ENCODE assay signal across 1 cellular context in genomic region chr19:44684892-44685847, GRCh38.
TF ChIP-seq lines count a peak whose summit lies in the region.

No MANE protein-coding gene starts in this region.

TF ChIP-seq in K562, 482 proteins besides CTCF, POLR2A, EP300 and RAD21 (continued from another document and continues in another):
- TF ChIP-seq, protein P1, sequence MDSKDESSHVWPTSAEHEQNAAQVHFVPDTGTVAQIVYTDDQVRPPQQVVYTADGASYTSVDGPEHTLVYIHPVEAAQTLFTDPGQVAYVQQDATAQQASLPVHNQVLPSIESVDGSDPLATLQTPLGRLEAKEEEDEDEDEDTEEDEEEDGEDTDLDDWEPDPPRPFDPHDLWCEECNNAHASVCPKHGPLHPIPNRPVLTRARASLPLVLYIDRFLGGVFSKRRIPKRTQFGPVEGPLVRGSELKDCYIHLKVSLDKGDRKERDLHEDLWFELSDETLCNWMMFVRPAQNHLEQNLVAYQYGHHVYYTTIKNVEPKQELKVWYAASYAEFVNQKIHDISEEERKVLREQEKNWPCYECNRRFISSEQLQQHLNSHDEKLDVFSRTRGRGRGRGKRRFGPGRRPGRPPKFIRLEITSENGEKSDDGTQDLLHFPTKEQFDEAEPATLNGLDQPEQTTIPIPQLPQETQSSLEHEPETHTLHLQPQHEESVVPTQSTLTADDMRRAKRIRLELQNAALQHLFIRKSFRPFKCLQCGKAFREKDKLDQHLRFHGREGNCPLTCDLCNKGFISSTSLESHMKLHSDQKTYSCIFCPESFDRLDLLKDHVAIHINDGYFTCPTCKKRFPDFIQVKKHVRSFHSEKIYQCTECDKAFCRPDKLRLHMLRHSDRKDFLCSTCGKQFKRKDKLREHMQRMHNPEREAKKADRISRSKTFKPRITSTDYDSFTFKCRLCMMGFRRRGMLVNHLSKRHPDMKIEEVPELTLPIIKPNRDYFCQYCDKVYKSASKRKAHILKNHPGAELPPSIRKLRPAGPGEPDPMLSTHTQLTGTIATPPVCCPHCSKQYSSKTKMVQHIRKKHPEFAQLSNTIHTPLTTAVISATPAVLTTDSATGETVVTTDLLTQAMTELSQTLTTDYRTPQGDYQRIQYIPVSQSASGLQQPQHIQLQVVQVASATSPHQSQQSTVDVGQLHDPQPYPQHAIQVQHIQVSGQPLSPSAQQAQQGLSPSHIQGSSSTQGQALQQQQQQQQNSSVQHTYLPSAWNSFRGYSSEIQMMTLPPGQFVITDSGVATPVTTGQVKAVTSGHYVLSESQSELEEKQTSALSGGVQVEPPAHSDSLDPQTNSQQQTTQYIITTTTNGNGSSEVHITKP (IDR thresholded peaks at IDR 0.05; ENCODE audit: partially characterized antibody): no peak
- TF ChIP-seq ZNF583 (CRISPR knock-in tag; IDR thresholded peaks at IDR 0.05): no peak
- no peak for TF ChIP-seq FOXP1 (CRISPR knock-in tag; IDR thresholded peaks at IDR 0.05)
- TF ChIP-seq HCFC1 (IDR thresholded peaks at IDR 0.05; ENCODE audit: low read depth, low read length): no peak
- no peak for TF ChIP-seq CCNT2 (IDR thresholded peaks at IDR 0.05; ENCODE audit: borderline replicate concordance, extremely low read depth, insufficient read length, low read depth, low read length)
- TF ChIP-seq TCF3 (CRISPR knock-in tag; IDR thresholded peaks at IDR 0.05): no peak
- TF ChIP-seq, protein P2, sequence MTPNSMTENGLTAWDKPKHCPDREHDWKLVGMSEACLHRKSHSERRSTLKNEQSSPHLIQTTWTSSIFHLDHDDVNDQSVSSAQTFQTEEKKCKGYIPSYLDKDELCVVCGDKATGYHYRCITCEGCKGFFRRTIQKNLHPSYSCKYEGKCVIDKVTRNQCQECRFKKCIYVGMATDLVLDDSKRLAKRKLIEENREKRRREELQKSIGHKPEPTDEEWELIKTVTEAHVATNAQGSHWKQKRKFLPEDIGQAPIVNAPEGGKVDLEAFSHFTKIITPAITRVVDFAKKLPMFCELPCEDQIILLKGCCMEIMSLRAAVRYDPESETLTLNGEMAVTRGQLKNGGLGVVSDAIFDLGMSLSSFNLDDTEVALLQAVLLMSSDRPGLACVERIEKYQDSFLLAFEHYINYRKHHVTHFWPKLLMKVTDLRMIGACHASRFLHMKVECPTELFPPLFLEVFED (CRISPR knock-in tag; conservative IDR thresholded peaks at IDR 0.05): no peak
- TF ChIP-seq GABPB1 (CRISPR knock-in tag; IDR thresholded peaks at IDR 0.05): no peak
- no peak for TF ChIP-seq RBM14 (IDR thresholded peaks at IDR 0.05; ENCODE audit: borderline replicate concordance, insufficient read depth, low read depth, low read length)
- TF ChIP-seq, protein P3, sequence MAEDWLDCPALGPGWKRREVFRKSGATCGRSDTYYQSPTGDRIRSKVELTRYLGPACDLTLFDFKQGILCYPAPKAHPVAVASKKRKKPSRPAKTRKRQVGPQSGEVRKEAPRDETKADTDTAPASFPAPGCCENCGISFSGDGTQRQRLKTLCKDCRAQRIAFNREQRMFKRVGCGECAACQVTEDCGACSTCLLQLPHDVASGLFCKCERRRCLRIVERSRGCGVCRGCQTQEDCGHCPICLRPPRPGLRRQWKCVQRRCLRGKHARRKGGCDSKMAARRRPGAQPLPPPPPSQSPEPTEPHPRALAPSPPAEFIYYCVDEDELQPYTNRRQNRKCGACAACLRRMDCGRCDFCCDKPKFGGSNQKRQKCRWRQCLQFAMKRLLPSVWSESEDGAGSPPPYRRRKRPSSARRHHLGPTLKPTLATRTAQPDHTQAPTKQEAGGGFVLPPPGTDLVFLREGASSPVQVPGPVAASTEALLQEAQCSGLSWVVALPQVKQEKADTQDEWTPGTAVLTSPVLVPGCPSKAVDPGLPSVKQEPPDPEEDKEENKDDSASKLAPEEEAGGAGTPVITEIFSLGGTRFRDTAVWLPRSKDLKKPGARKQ (CRISPR knock-in tag; IDR thresholded peaks at IDR 0.05): no peak
- TF ChIP-seq TARDBP (IDR thresholded peaks at IDR 0.05): no peak
- TF ChIP-seq EWSR1 (IDR thresholded peaks at IDR 0.05; ENCODE audit: borderline replicate concordance, low read depth, partially characterized antibody): no peak
- TF ChIP-seq FOXK2 (conservative IDR thresholded peaks at IDR 0.05 in 1 of 2, IDR thresholded peaks at IDR 0.05 in 1 of 2; ENCODE audit: low read depth in 2 of 2): peak in 1 of 2 experiments; percentile 44; a peak in 1 of 4 replicates
- peak; percentile 57 for TF ChIP-seq CBFA2T3 (IDR thresholded peaks at IDR 0.05)
- no peak for TF ChIP-seq RBM22 (IDR thresholded peaks at IDR 0.05; ENCODE audit: low read depth, low read length, poor library complexity, severe bottlenecking)
- TF ChIP-seq HSF4 (CRISPR knock-in tag; IDR thresholded peaks at IDR 0.05; ENCODE audit: borderline replicate concordance): no peak
- TF ChIP-seq STAT6 (CRISPR knock-in tag; IDR thresholded peaks at IDR 0.05): no peak
- TF ChIP-seq ELF2 (CRISPR knock-in tag; IDR thresholded peaks at IDR 0.05): no peak
- no peak for TF ChIP-seq BRD9 (IDR thresholded peaks at IDR 0.05; ENCODE audit: low read depth, partially characterized antibody)
- 0 out of 2 replicates have a peak, but pooled peaks have one; percentile 51 for TF ChIP-seq SMARCA5 (IDR thresholded peaks at IDR 0.05)
- no peak for TF ChIP-seq PTRF (tag; IDR thresholded peaks at IDR 0.05)
- peak; percentile 79 for TF ChIP-seq MEIS2 (IDR thresholded peaks at IDR 0.05; ENCODE audit: partially characterized antibody)
- TF ChIP-seq NR2C2 (CRISPR knock-in tag; IDR thresholded peaks at IDR 0.05): no peak
- TF ChIP-seq NR2C2 (tag; IDR thresholded peaks at IDR 0.05): no peak
- no peak for TF ChIP-seq RBM39 (optimal IDR thresholded peaks at IDR 0.05; ENCODE audit: low read depth, low read length)
- TF ChIP-seq ZNF717 (CRISPR knock-in tag; IDR thresholded peaks at IDR 0.05): no peak
- no peak for TF ChIP-seq ZNF217 (CRISPR knock-in tag; IDR thresholded peaks at IDR 0.05)
- TF ChIP-seq, protein P4, sequence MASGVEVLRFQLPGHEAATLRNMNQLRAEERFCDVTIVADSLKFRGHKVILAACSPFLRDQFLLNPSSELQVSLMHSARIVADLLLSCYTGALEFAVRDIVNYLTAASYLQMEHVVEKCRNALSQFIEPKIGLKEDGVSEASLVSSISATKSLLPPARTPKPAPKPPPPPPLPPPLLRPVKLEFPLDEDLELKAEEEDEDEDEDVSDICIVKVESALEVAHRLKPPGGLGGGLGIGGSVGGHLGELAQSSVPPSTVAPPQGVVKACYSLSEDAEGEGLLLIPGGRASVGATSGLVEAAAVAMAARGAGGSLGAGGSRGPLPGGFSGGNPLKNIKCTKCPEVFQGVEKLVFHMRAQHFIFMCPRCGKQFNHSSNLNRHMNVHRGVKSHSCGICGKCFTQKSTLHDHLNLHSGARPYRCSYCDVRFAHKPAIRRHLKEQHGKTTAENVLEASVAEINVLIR (CRISPR knock-in tag; IDR thresholded peaks at IDR 0.05): no peak
- TF ChIP-seq MXD1 (CRISPR knock-in tag; IDR thresholded peaks at IDR 0.05; ENCODE audit: borderline replicate concordance, poor library complexity, severe bottlenecking): no peak
- no peak for TF ChIP-seq RAD51 (IDR thresholded peaks at IDR 0.05; ENCODE audit: borderline replicate concordance, low read depth)
- TF ChIP-seq ZNF696 (CRISPR knock-in tag; conservative IDR thresholded peaks at IDR 0.05): no peak
- TF ChIP-seq CREM (IDR thresholded peaks at IDR 0.05; ENCODE audit: low read depth): peak; percentile 69
- 0 out of 4 replicates have a peak, but pooled peaks of 1 of the 2 experiments have one; percentile 21 for TF ChIP-seq TRIM24 (IDR thresholded peaks at IDR 0.05)
- TF ChIP-seq E2F3 (CRISPR knock-in tag; IDR thresholded peaks at IDR 0.05): no peak
- no peak for TF ChIP-seq KLF10 (CRISPR knock-in tag; IDR thresholded peaks at IDR 0.05)
- TF ChIP-seq, protein P5, sequence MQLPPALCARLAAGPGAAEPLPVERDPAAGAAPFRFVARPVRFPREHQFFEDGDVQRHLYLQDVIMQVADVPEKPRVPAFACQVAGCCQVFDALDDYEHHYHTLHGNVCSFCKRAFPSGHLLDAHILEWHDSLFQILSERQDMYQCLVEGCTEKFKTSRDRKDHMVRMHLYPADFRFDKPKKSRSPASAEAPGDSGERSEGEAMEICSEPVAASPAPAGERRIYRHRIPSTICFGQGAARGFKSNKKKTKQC (CRISPR knock-in tag; IDR thresholded peaks at IDR 0.05): no peak
- peak; percentile 85 for TF ChIP-seq FOSL1 (tag; conservative IDR thresholded peaks at IDR 0.05)
- no peak for TF ChIP-seq CEBPG (CRISPR knock-in tag; IDR thresholded peaks at IDR 0.05)
- TF ChIP-seq CEBPG (tag; conservative IDR thresholded peaks at IDR 0.05 in 1 of 2, IDR thresholded peaks at IDR 0.05 in 1 of 2): no peak; a peak in 1 of 4 replicates
- TF ChIP-seq U2AF1 (optimal IDR thresholded peaks at IDR 0.05; ENCODE audit: low read depth, low read length): no peak
- TF ChIP-seq EGR1 (conservative IDR thresholded peaks at IDR 0.05): peak; percentile 71; the same call in 1 of the 2 replicates
- TF ChIP-seq SMAD3 (CRISPR knock-in tag; conservative IDR thresholded peaks at IDR 0.05): no peak
- TF ChIP-seq TAF7 (tag; IDR thresholded peaks at IDR 0.05): no peak
- TF ChIP-seq, protein P6, sequence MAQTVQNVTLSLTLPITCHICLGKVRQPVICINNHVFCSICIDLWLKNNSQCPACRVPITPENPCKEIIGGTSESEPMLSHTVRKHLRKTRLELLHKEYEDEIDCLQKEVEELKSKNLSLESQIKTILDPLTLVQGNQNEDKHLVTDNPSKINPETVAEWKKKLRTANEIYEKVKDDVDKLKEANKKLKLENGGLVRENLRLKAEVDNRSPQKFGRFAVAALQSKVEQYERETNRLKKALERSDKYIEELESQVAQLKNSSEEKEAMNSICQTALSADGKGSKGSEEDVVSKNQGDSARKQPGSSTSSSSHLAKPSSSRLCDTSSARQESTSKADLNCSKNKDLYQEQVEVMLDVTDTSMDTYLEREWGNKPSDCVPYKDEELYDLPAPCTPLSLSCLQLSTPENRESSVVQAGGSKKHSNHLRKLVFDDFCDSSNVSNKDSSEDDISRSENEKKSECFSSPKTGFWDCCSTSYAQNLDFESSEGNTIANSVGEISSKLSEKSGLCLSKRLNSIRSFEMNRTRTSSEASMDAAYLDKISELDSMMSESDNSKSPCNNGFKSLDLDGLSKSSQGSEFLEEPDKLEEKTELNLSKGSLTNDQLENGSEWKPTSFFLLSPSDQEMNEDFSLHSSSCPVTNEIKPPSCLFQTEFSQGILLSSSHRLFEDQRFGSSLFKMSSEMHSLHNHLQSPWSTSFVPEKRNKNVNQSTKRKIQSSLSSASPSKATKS (CRISPR knock-in tag; IDR thresholded peaks at IDR 0.05): no peak
- no peak for TF ChIP-seq SP1 (CRISPR knock-in tag; IDR thresholded peaks at IDR 0.05)
- TF ChIP-seq HNRNPK (IDR thresholded peaks at IDR 0.05; ENCODE audit: low read depth, low read length, poor library complexity, severe bottlenecking): no peak
- no peak for TF ChIP-seq ZNF354B (CRISPR knock-in tag; IDR thresholded peaks at IDR 0.05)
- TF ChIP-seq, protein P7, sequence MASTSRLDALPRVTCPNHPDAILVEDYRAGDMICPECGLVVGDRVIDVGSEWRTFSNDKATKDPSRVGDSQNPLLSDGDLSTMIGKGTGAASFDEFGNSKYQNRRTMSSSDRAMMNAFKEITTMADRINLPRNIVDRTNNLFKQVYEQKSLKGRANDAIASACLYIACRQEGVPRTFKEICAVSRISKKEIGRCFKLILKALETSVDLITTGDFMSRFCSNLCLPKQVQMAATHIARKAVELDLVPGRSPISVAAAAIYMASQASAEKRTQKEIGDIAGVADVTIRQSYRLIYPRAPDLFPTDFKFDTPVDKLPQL (IDR thresholded peaks at IDR 0.05; ENCODE audit: extremely low read depth, insufficient read length): no peak
- no peak for TF ChIP-seq RHOXF2B (CRISPR knock-in tag; conservative IDR thresholded peaks at IDR 0.05)
- TF ChIP-seq JUND (IDR thresholded peaks at IDR 0.05; ENCODE audit: borderline replicate concordance, low read depth, low read length): peak; percentile 83
- TF ChIP-seq JUND (tag; IDR thresholded peaks at IDR 0.05; ENCODE audit: borderline replicate concordance, low read depth, low read length): peak; percentile 51; the same call in 1 of the 3 replicates
- TF ChIP-seq, protein P8, sequence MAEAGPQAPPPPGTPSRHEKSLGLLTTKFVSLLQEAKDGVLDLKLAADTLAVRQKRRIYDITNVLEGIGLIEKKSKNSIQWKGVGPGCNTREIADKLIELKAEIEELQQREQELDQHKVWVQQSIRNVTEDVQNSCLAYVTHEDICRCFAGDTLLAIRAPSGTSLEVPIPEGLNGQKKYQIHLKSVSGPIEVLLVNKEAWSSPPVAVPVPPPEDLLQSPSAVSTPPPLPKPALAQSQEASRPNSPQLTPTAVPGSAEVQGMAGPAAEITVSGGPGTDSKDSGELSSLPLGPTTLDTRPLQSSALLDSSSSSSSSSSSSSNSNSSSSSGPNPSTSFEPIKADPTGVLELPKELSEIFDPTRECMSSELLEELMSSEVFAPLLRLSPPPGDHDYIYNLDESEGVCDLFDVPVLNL (CRISPR knock-in tag; IDR thresholded peaks at IDR 0.05; ENCODE audit: low read depth): no peak
- no peak for TF ChIP-seq IRF1 (CRISPR knock-in tag; IDR thresholded peaks at IDR 0.05; ENCODE audit: borderline replicate concordance)
- no peak for TF ChIP-seq RBBP5 (IDR thresholded peaks at IDR 0.05; ENCODE audit: borderline replicate concordance, insufficient read depth, low read length, poor library complexity, severe bottlenecking)
- TF ChIP-seq XRCC5 (IDR thresholded peaks at IDR 0.05; ENCODE audit: low read depth, low read length): no peak
- no peak for TF ChIP-seq ZNF561 (CRISPR knock-in tag; conservative IDR thresholded peaks at IDR 0.05)
